11 cellular contexts compared by ENCODE assay signal in genomic region chr2:120763516-120763915, GRCh38. TPM values are rescaled to one million over a fixed set of nuclear protein-coding genes. Genes with fewer than 3 reads are reported as not detected.
DNase-seq lines count a peak whose midpoint lies in the region; ATAC-seq and TF ChIP-seq lines count a peak whose summit lies in the region.
"Had no signal": no experiment of that assay in that cellular context is flagged by ENCODE, and none has a peak within 500 bp of the region (broad histone marks: within the 10 kb centered on the region; RNA-seq: fewer than 3 reads in every experiment).

No MANE protein-coding gene starts in this region.

- CTCF ChIA-PET in HEK293 (lab: Yijun Ruan, JAX): interaction anchor here (0.6 kb wide), 1 partner anchor 1732 kb away, joined by 3 read pairs; no protein-coding TSS in a partner anchor

- H3K27ac ChIP-seq in HEK293 (ENCODE audit: extremely low read depth, low read depth, low read length): no peak overlapping the region
- no peak overlapping the region for H3K27ac ChIP-seq in endodermal cell (ENCODE audit: low read depth, low read length)

- H3K27me3 Mint-ChIP-seq in endodermal cell (ENCODE audit: insufficient read depth) (no peaks in the 10 kb centered on the region), nephron (ENCODE audit: low read depth) (peaks cover 11% of the 10 kb centered on the region)

- no peak overlapping the region for H3K4me3 ChIP-seq in HEK293 (ENCODE audit: low read depth, low read length)
- no peak overlapping the region for H3K4me3 ChIP-seq in endodermal cell (ENCODE audit: low read length)

- TF ChIP-seq CTCF in HEK293 (tag by site-specific recombination; IDR thresholded peaks at IDR 0.05) (no peak), endodermal cell (conservative IDR thresholded peaks at IDR 0.05) (no peak), nephron (IDR thresholded peaks at IDR 0.05; ENCODE audit: unreplicated experiment in 3 of 3) (no peak)

- H3K36me3 ChIP-seq in HEK293 (ENCODE audit: control insufficient read depth in 2 of 2, insufficient read depth in 1 of 2, low read length in 2 of 2) (no peaks in the 10 kb centered on the region), endodermal cell (ENCODE audit: control insufficient read depth, insufficient read depth, low read length) (no peaks in the 10 kb centered on the region)

- no peak overlapping the region for H3K9ac ChIP-seq in endodermal cell (ENCODE audit: extremely low read depth, low read length, poor library complexity, severe bottlenecking)

- no peaks in the 10 kb centered on the region for H3K9me3 Mint-ChIP-seq in endodermal cell
- no peaks in the 10 kb centered on the region for H3K9me3 Mint-ChIP-seq in nephron
- H3K9me3 Mint-ChIP-seq: activated naive CD8-positive, alpha-beta T cell treated with anti-CD3 and anti-CD28 coated beads, Interleukin-2, amount 50 U/mL, for 24 hours; activated T-cell treated with anti-CD3 and anti-CD28 coated beads, Interleukin-2, amount 50 U/mL, for 4 hours had no signal

- POLR2A ChIA-PET in HEK293 (lab: Yijun Ruan, JAX): interaction anchor here (2.8 kb wide), 1 partner anchor 26 kb away, joined by 8 read pairs; no protein-coding TSS in a partner anchor

- H3K4me3 Mint-ChIP-seq in endodermal cell (no peak overlapping the region), nephron (no peak overlapping the region)
- H3K4me3 Mint-ChIP-seq: activated naive CD8-positive, alpha-beta T cell treated with anti-CD3 and anti-CD28 coated beads, Interleukin-2, amount 50 U/mL, for 24 hours; activated T-cell treated with anti-CD3 and anti-CD28 coated beads, Interleukin-2, amount 50 U/mL, for 4 hours had no signal

- no peaks in the 10 kb centered on the region for H3K36me3 Mint-ChIP-seq in endodermal cell (ENCODE audit: low read depth)
- H3K36me3 Mint-ChIP-seq in nephron (ENCODE audit: low read depth): no peaks in the 10 kb centered on the region

- ATAC-seq in SK-N-SH treated with all-trans-retinoic acid at 6 μM for 48 hours (no peak), GM18861 (IDR thresholded peaks at IDR 0.05; ENCODE audit: unreplicated experiment) (no peak), HG03439 (IDR thresholded peaks at IDR 0.05; ENCODE audit: unreplicated experiment) (no peak)
- ATAC-seq: activated naive CD8-positive, alpha-beta T cell treated with anti-CD3 and anti-CD28 coated beads, Interleukin-2, amount 50 U/mL, for 24 hours; activated T-cell treated with anti-CD3 and anti-CD28 coated beads, Interleukin-2, amount 50 U/mL, for 4 hours had no signal

- DNase-seq in A172 (ENCODE audit: low spot score): peak; percentile 57
- peak; percentile 54 for DNase-seq in endodermal cell
- DNase-seq in stimulated activated CD4-positive, alpha-beta T cell treated with anti-CD3 and anti-CD28 coated beads, Interleukin-4, amount 100 ng/mL, for 4 hours: no peak
- DNase-seq: activated naive CD8-positive, alpha-beta T cell treated with anti-CD3 and anti-CD28 coated beads, Interleukin-2, amount 50 U/mL, for 24 hours; activated T-cell treated with anti-CD3 and anti-CD28 coated beads, Interleukin-2, amount 50 U/mL, for 4 hours; stimulated activated CD4-positive, alpha-beta T cell treated with anti-CD3 and anti-CD28 coated beads, Interleukin-1b, Interleukin-23, amount 100 ng/mL, for 48 hours had no signal

- H3K9me3 ChIP-seq in HEK293 (ENCODE audit: control insufficient read depth, insufficient read depth, low read depth, low read length): no peaks in the 10 kb centered on the region
- no peaks in the 10 kb centered on the region for H3K9me3 ChIP-seq in endodermal cell (ENCODE audit: control insufficient read depth, low read length)

- H3K4me1 Mint-ChIP-seq in endodermal cell: peaks cover 56% of the 10 kb centered on the region
- peaks cover 90% of the 10 kb centered on the region for H3K4me1 Mint-ChIP-seq in nephron
- H3K4me1 Mint-ChIP-seq: activated naive CD8-positive, alpha-beta T cell treated with anti-CD3 and anti-CD28 coated beads, Interleukin-2, amount 50 U/mL, for 24 hours had no signal

- H3K27ac Mint-ChIP-seq in endodermal cell (no peak overlapping the region), nephron (peak overlapping the region; percentile 63 to 99 (median 68))
- H3K27ac Mint-ChIP-seq: activated naive CD8-positive, alpha-beta T cell treated with anti-CD3 and anti-CD28 coated beads, Interleukin-2, amount 50 U/mL, for 24 hours had no signal

- peaks cover 4% of the 10 kb centered on the region for H3K4me1 ChIP-seq in HEK293 (ENCODE audit: control insufficient read depth, insufficient read depth, low read length)
- peaks cover 25% of the 10 kb centered on the region for H3K4me1 ChIP-seq in endodermal cell (ENCODE audit: control insufficient read depth, insufficient read depth, low read length)

- no peaks in the 10 kb centered on the region for H3K27me3 ChIP-seq in endodermal cell (ENCODE audit: control insufficient read depth, insufficient read depth, low read length, poor library complexity, severe bottlenecking)

- WGBS in endodermal cell (ENCODE audit: insufficient coverage in 1 of 2, insufficient read length in 1 of 2), 2 experiments: 91 to 97% methylated on average over 7 to 8 of the region's 8 CpGs

TF ChIP-seq in HEK293, 187 proteins besides CTCF, POLR2A, EP300 and RAD21:
- TF ChIP-seq ZNF530 (tag by site-specific recombination; IDR thresholded peaks at IDR 0.05; ENCODE audit: low read depth): no peak
- TF ChIP-seq ZNF580 (tag by site-specific recombination; IDR thresholded peaks at IDR 0.05): no peak
- TF ChIP-seq, protein P1, sequence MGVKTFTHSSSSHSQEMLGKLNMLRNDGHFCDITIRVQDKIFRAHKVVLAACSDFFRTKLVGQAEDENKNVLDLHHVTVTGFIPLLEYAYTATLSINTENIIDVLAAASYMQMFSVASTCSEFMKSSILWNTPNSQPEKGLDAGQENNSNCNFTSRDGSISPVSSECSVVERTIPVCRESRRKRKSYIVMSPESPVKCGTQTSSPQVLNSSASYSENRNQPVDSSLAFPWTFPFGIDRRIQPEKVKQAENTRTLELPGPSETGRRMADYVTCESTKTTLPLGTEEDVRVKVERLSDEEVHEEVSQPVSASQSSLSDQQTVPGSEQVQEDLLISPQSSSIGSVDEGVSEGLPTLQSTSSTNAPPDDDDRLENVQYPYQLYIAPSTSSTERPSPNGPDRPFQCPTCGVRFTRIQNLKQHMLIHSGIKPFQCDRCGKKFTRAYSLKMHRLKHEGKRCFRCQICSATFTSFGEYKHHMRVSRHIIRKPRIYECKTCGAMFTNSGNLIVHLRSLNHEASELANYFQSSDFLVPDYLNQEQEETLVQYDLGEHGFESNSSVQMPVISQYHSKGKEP (tag by site-specific recombination; IDR thresholded peaks at IDR 0.05): no peak
- no peak for TF ChIP-seq WT1 (tag by site-specific recombination; IDR thresholded peaks at IDR 0.05)
- peak; percentile 30; the same call in 1 of the 2 replicates for TF ChIP-seq KLF1 (tag by site-specific recombination; IDR thresholded peaks at IDR 0.05)

TF ChIP-seq in SK-N-SH treated with all-trans-retinoic acid at 6 μM for 48 hours, 23 proteins besides CTCF, POLR2A, EP300 and RAD21 (continues in another document):
- TF ChIP-seq ZC3H10 (CRISPR knock-in tag; IDR thresholded peaks at IDR 0.05) (no peak), RARB (CRISPR knock-in tag; IDR thresholded peaks at IDR 0.05) (no peak), BACH2 (CRISPR knock-in tag; IDR thresholded peaks at IDR 0.05; ENCODE audit: borderline replicate concordance) (no peak), ZFP3 (CRISPR knock-in tag; IDR thresholded peaks at IDR 0.05) (no peak), ARNTL (CRISPR knock-in tag; IDR thresholded peaks at IDR 0.05; ENCODE audit: borderline replicate concordance, low read depth) (no peak), ESRRG (CRISPR knock-in tag; IDR thresholded peaks at IDR 0.05) (no peak)
- TF ChIP-seq, protein P2, sequence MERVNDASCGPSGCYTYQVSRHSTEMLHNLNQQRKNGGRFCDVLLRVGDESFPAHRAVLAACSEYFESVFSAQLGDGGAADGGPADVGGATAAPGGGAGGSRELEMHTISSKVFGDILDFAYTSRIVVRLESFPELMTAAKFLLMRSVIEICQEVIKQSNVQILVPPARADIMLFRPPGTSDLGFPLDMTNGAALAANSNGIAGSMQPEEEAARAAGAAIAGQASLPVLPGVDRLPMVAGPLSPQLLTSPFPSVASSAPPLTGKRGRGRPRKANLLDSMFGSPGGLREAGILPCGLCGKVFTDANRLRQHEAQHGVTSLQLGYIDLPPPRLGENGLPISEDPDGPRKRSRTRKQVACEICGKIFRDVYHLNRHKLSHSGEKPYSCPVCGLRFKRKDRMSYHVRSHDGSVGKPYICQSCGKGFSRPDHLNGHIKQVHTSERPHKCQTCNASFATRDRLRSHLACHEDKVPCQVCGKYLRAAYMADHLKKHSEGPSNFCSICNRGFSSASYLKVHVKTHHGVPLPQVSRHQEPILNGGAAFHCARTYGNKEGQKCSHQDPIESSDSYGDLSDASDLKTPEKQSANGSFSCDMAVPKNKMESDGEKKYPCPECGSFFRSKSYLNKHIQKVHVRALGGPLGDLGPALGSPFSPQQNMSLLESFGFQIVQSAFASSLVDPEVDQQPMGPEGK (CRISPR knock-in tag; IDR thresholded peaks at IDR 0.05; ENCODE audit: borderline replicate concordance): no peak
- TF ChIP-seq, protein P3, sequence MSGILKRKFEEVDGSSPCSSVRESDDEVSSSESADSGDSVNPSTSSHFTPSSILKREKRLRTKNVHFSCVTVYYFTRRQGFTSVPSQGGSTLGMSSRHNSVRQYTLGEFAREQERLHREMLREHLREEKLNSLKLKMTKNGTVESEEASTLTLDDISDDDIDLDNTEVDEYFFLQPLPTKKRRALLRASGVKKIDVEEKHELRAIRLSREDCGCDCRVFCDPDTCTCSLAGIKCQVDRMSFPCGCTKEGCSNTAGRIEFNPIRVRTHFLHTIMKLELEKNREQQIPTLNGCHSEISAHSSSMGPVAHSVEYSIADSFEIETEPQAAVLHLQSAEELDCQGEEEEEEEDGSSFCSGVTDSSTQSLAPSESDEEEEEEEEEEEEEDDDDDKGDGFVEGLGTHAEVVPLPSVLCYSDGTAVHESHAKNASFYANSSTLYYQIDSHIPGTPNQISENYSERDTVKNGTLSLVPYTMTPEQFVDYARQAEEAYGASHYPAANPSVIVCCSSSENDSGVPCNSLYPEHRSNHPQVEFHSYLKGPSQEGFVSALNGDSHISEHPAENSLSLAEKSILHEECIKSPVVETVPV (CRISPR knock-in tag; IDR thresholded peaks at IDR 0.05): no peak

RNA-seq across cellular contexts. Expression of gene GLI2, which starts 27.8 kb away (rescaled TPM):
- 4.6 and 4.7 TPM in 2 replicates for total RNA-seq in A172 (2014; rRNA removed; shearing (Covaris generic))
- total RNA-seq in endodermal cell: 10 to 100 TPM; 17.0 to 24.2 TPM
- 29.8 TPM for polyA plus RNA-seq in endodermal cell (2013, experiment 1 of 2)
- polyA plus RNA-seq in endodermal cell (2013, experiment 2 of 2): 28.3 TPM

Comparison
In these comparisons a context has a peak if more than half of its experiments do, and no peak if none do; other contexts are left out.
1. DNase-seq: peak in A172 (single experiment) and endodermal cell (single experiment); none in stimulated activated CD4-positive, alpha-beta T cell treated with anti-CD3 and anti-CD28 coated beads, Interleukin-4, amount 100 ng/mL, for 4 hours (0 of 2).